Comparison of ENCODE assay signal across 10 cellular contexts in the genomic region with DNA sequence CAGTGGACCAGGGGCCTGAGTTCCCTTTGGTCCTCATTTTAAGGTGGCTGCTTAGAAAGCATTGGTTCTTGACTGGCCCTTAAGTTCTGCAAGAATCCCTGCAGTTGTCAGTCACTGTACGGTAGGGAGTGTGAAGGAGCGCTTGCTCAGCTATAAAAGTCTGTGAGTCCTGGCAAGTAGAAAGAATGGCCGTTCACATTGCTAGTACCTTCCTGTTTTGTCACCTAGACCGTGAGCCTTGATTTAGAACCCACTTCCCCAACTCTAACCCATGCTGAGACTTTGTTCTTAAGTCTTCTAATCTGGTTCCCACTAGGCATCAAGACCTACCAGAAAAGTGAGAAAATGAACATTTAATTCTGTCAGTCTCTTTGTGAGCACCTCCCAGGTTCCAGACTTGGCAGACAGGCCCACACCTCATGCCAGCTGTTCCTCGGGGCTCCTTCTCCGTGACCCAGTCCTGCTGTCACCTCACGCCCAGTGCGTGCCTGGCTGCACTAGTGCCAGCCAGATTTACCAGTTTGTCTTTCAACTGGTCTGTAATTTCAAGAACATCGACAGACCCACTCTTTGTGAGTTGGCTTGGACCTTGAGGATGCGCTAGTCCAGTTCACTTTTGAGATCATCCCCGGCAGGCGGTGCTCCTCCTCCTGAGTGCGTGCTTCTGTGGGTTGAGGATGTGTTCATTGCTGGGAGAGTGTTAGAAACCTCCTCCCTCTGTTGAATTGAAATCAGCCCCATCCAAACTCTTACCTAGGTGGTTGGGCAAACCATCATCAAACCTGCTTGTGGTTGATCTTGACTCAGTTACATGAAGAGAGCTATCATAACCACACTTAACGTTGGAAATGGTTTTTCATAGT.
DNase-seq lines count a peak whose midpoint lies in the region; ATAC-seq, FAIRE-seq and TF ChIP-seq lines count a peak whose summit lies in the region.
"Had no signal": no experiment of that assay in that cellular context is flagged by ENCODE, and none has a peak within 500 bp of the region (broad histone marks: within the 10 kb centered on the region; RNA-seq: fewer than 3 reads in every experiment).

No MANE protein-coding gene starts in this region.

- no peak overlapping the region for H3K4me3 ChIP-seq in neutrophil (ENCODE audit: low read depth in 1 of 2, low read length in 1 of 2)

- ATAC-seq in activated CD8-positive, alpha-beta memory T cell treated with anti-CD3 and anti-CD28 coated beads, Interleukin-2, amount 10 ng/mL, durations not matched to agents 7 days and 5 days: peak; percentile 16
- peak; percentile 86 to 87 for ATAC-seq in activated naive CD4-positive, alpha-beta T cell treated with anti-CD3 and anti-CD28 coated beads, Interleukin-2, amount 50 U/mL, for 72 hours
- ATAC-seq in HG02571 (IDR thresholded peaks at IDR 0.05; ENCODE audit: unreplicated experiment): no peak

- H3K27me3 ChIP-seq in neutrophil: no peaks in the 10 kb centered on the region

- no peaks in the 10 kb centered on the region for H3K9me3 ChIP-seq in neutrophil

- H3K27ac ChIP-seq in neutrophil: peak overlapping the region; percentile 22

- peaks cover 8 to 13% of the 10 kb centered on the region in 2 experiments for H3K4me1 ChIP-seq in neutrophil (ENCODE audit: control insufficient read depth in 1 of 2, insufficient read depth in 1 of 2, low read depth in 1 of 2, low read length in 1 of 2)

- no peak for DNase-seq in activated CD8-positive, alpha-beta memory T cell treated with anti-CD3 and anti-CD28 coated beads, Interleukin-2, amount 10 ng/mL, durations not matched to agents 7 days and 5 days
- no peak for DNase-seq in activated CD8-positive, alpha-beta memory T cell treated with anti-CD3 and anti-CD28 coated beads for 24 hours
- DNase-seq in activated naive CD4-positive, alpha-beta T cell treated with anti-CD3 and anti-CD28 coated beads, Interleukin-2, amount 50 U/mL, for 72 hours (ENCODE audit: low spot score in 2 of 2): peak in 1 of 2 donors; percentile 34
- DNase-seq in frontal cortex (ENCODE audit: low spot score in 2 of 2) (no peak), GM20000 (ENCODE audit: low spot score) (no peak)
- DNase-seq: NCI-H2171 treated with DMSO at 0.1 percent for 48 hours had no signal

- H3K4me1 Mint-ChIP-seq in activated CD8-positive, alpha-beta memory T cell treated with anti-CD3 and anti-CD28 coated beads, Interleukin-2, amount 10 ng/mL, durations not matched to agents 7 days and 5 days: peaks cover 32% of the 10 kb centered on the region
- H3K4me1 Mint-ChIP-seq in IgD-negative memory B cell: peaks cover 37 to 58% (median 43%) of the 10 kb centered on the region in 3 donors

- CTCF ChIA-PET in activated CD8-positive, alpha-beta memory T cell treated with anti-CD3 and anti-CD28 coated beads, Interleukin-2, amount 10 ng/mL, durations not matched to agents 7 days and 5 days (lab: Charles Lee): interaction anchor here (0.8 to 4.7 kb wide), 3 partner anchors 135 to 803 kb away, joined by 3 to 35 read pairs (median 3); no protein-coding TSS in a partner anchor

- TF ChIP-seq CTCF in neutrophil (IDR thresholded peaks at IDR 0.05) (no peak), GM20000 (IDR thresholded peaks at IDR 0.05; ENCODE audit: extremely low read depth, missing control alignments) (no peak)

- H3K9me3 Mint-ChIP-seq in activated CD8-positive, alpha-beta memory T cell treated with anti-CD3 and anti-CD28 coated beads, Interleukin-2, amount 10 ng/mL, durations not matched to agents 7 days and 5 days (ENCODE audit: low read depth): no peaks in the 10 kb centered on the region
- H3K9me3 Mint-ChIP-seq in IgD-negative memory B cell: no peaks in the 10 kb centered on the region
- no peaks in the 10 kb centered on the region for H3K9me3 Mint-ChIP-seq in activated naive CD4-positive, alpha-beta T cell treated with anti-CD3 and anti-CD28 coated beads, Interleukin-2, amount 50 U/mL, for 72 hours

- no peaks in the 10 kb centered on the region for H3K27me3 Mint-ChIP-seq in activated CD8-positive, alpha-beta memory T cell treated with anti-CD3 and anti-CD28 coated beads, Interleukin-2, amount 10 ng/mL, durations not matched to agents 7 days and 5 days
- H3K27me3 Mint-ChIP-seq in IgD-negative memory B cell: no peaks in the 10 kb centered on the region

- H3K27ac Mint-ChIP-seq in activated CD8-positive, alpha-beta memory T cell treated with anti-CD3 and anti-CD28 coated beads, Interleukin-2, amount 10 ng/mL, durations not matched to agents 7 days and 5 days: peak overlapping the region; percentile 9
- H3K27ac Mint-ChIP-seq in IgD-negative memory B cell: peak overlapping the region; percentile 75 to 87 (median 85)
- H3K27ac Mint-ChIP-seq in activated naive CD4-positive, alpha-beta T cell treated with anti-CD3 and anti-CD28 coated beads, Interleukin-2, amount 50 U/mL, for 72 hours: peak overlapping the region; percentile 73 to 90

- H3K36me3 ChIP-seq in neutrophil: peaks cover 58% of the 10 kb centered on the region

- no peak overlapping the region for H3K4me3 Mint-ChIP-seq in activated CD8-positive, alpha-beta memory T cell treated with anti-CD3 and anti-CD28 coated beads, Interleukin-2, amount 10 ng/mL, durations not matched to agents 7 days and 5 days
- peak overlapping the region; percentile 17 to 86 (median 45) for H3K4me3 Mint-ChIP-seq in IgD-negative memory B cell

- peaks cover 31% of the 10 kb centered on the region for H3K36me3 Mint-ChIP-seq in activated CD8-positive, alpha-beta memory T cell treated with anti-CD3 and anti-CD28 coated beads, Interleukin-2, amount 10 ng/mL, durations not matched to agents 7 days and 5 days
- H3K36me3 Mint-ChIP-seq in IgD-negative memory B cell: peaks cover 2% of the 10 kb centered on the region
- H3K36me3 Mint-ChIP-seq in activated naive CD4-positive, alpha-beta T cell treated with anti-CD3 and anti-CD28 coated beads, Interleukin-2, amount 50 U/mL, for 72 hours: peaks cover 0 to 3% of the 10 kb centered on the region in 2 donors

- no peak for FAIRE-seq in frontal cortex (lab: Jason Lieb, UNC)
- FAIRE-seq: bronchial epithelial cell had no signal

Comparison
In these comparisons a context has a peak if more than half of its experiments do, and no peak if none do; other contexts are left out.
1. H3K27ac Mint-ChIP-seq: peak in every context shown above with its lines; median percentile 85 in IgD-negative memory B cell; 82 in activated naive CD4-positive, alpha-beta T cell treated with anti-CD3 and anti-CD28 coated beads, Interleukin-2, amount 50 U/mL, for 72 hours; 9 in activated CD8-positive, alpha-beta memory T cell treated with anti-CD3 and anti-CD28 coated beads, Interleukin-2, amount 10 ng/mL, durations not matched to agents 7 days and 5 days.